8 cellular contexts compared by ENCODE assay signal in genomic region chr7:30347226-30348082, GRCh38.
DNase-seq lines count a peak whose midpoint lies in the region; ATAC-seq and TF ChIP-seq lines count a peak whose summit lies in the region.

No MANE protein-coding gene starts in this region.

- H3F3A ChIP-seq in SK-N-SH (replicated peaks; ENCODE audit: insufficient read depth): peaks cover 38% of the 10 kb centered on the region

- H3K9me3 ChIP-seq in SK-N-SH (no peaks in the 10 kb centered on the region), mucosa of rectum (ENCODE audit: control insufficient read depth in 2 of 2, low read length in 2 of 2) (no peaks in the 10 kb centered on the region)

- CTCF ChIA-PET in SK-N-SH (lab: Yijun Ruan, JAX): interaction anchor here (0.9 to 1.6 kb wide), 3 partner anchors 10 to 62 kb away, joined by 3 to 4 read pairs (median 3); no protein-coding TSS in a partner anchor

- no peak for TF ChIP-seq CTCF in SK-N-SH (IDR thresholded peaks at IDR 0.05)

- TF ChIP-seq EP300 in SK-N-SH (IDR thresholded peaks at IDR 0.05; ENCODE audit: borderline replicate concordance in 1 of 2, low read depth in 1 of 2, low read length in 1 of 2): no peak

- H3K9ac ChIP-seq in SK-N-SH: peak overlapping the region; percentile 9; the same call in 1 of the 2 replicates
- H3K9ac ChIP-seq in mucosa of rectum (ENCODE audit: low read depth in 1 of 2, low read length in 2 of 2): no peak overlapping the region

- H3K9me2 ChIP-seq in SK-N-SH: no peaks in the 10 kb centered on the region

- peaks cover 62% of the 10 kb centered on the region for H3K79me2 ChIP-seq in SK-N-SH (ENCODE audit: insufficient read depth)

- H3K36me3 ChIP-seq in SK-N-SH (replicated peaks in 1 of 2; ENCODE audit: control insufficient read depth in 1 of 2, insufficient read depth in 2 of 2, low read length in 1 of 2): no peaks in the 10 kb centered on the region
- H3K36me3 ChIP-seq in mucosa of rectum (ENCODE audit: control insufficient read depth in 2 of 2, insufficient read depth in 2 of 2, low read length in 2 of 2): no peaks in the 10 kb centered on the region

- peak overlapping the region; percentile 51 to 70; a peak in 3 of 4 replicates for H3K27ac ChIP-seq in SK-N-SH (ENCODE audit: low read depth in 2 of 2, low read length in 1 of 2)
- H3K27ac ChIP-seq in mucosa of rectum (ENCODE audit: low read depth in 2 of 2, low read length in 2 of 2): peak overlapping the region; percentile 22 to 59

- TF ChIP-seq RAD21 in SK-N-SH (IDR thresholded peaks at IDR 0.05; ENCODE audit: low read length): no peak

- H3K27me3 ChIP-seq in SK-N-SH (ENCODE audit: insufficient read depth) (no peaks in the 10 kb centered on the region), mucosa of rectum (ENCODE audit: control insufficient read depth in 2 of 2, insufficient read depth in 2 of 2, low read length in 2 of 2) (no peaks in the 10 kb centered on the region)

- H3K4me1 ChIP-seq in SK-N-SH (ENCODE audit: control insufficient read depth in 1 of 2, insufficient read depth in 2 of 2, low read depth in 1 of 2, low read length in 1 of 2) (peaks cover 9 to 27% of the 10 kb centered on the region in 2 experiments; a peak in 2 of 4 replicates), mucosa of rectum (ENCODE audit: control insufficient read depth in 2 of 2, insufficient read depth in 2 of 2, low read length in 2 of 2) (peaks cover 3 to 9% of the 10 kb centered on the region in 2 donors)

- H3K4me3 ChIP-seq in SK-N-SH (ENCODE audit: low read depth in 2 of 2, low read length in 1 of 2) (no peak overlapping the region), mucosa of rectum (ENCODE audit: low read length in 2 of 2) (no peak overlapping the region)

- POLR2A ChIA-PET in SK-N-SH (lab: Yijun Ruan, JAX): no interaction called here

- DNase-seq in SK-N-SH: no peak
- DNase-seq in NCI-H1092 treated with DMSO at 0.1 percent for 48 hours (lab: John Stamatoyannopoulos, UW): no peak
- DNase-seq in hepatic stellate cell (ENCODE audit: low spot score): no peak
- DNase-seq in NCI-H2227 treated with DMSO at 0.1 percent for 48 hours (lab: John Stamatoyannopoulos, UW): no peak
- DNase-seq in nucleus accumbens (lab: John Stamatoyannopoulos, UW): no peak

- no peaks in the 10 kb centered on the region for H4K20me1 ChIP-seq in SK-N-SH (ENCODE audit: insufficient read depth)

- WGBS in SK-N-SH (ENCODE audit: low lambda C conversion rate): 88% methylated on average over 2 of the region's 2 CpGs

- H2AFZ ChIP-seq in SK-N-SH (ENCODE audit: low read depth): no peak overlapping the region

- H3K4me2 ChIP-seq in SK-N-SH: peak overlapping the region; percentile 60; the same call in 1 of the 2 replicates

- peak; percentile 31 for ATAC-seq in GM18498 (IDR thresholded peaks at IDR 0.05; ENCODE audit: unreplicated experiment)
- peak; percentile 19 for ATAC-seq in HG02763 (IDR thresholded peaks at IDR 0.05; ENCODE audit: unreplicated experiment)

TF ChIP-seq in SK-N-SH, 30 proteins besides CTCF, POLR2A, EP300 and RAD21:
- TF ChIP-seq TEAD4 (IDR thresholded peaks at IDR 0.05; ENCODE audit: borderline replicate concordance, insufficient read depth) (0 out of 2 replicates have a peak, but pooled peaks have one; percentile 5), SIN3A (IDR thresholded peaks at IDR 0.05; ENCODE audit: borderline replicate concordance, low read depth, low read length) (no peak)
